10 cellular contexts compared by ENCODE assay signal in genomic region chr2:117980381-117980780, GRCh38. TPM values are rescaled to one million over a fixed set of nuclear protein-coding genes. Genes with fewer than 3 reads are reported as not detected.
DNase-seq lines count a peak whose midpoint lies in the region; TF ChIP-seq lines count a peak whose summit lies in the region.
"Had no signal": no experiment of that assay in that cellular context is flagged by ENCODE, and none has a peak within 500 bp of the region (broad histone marks: within the 10 kb centered on the region; RNA-seq: fewer than 3 reads in every experiment).

No MANE protein-coding gene starts in this region.

- TF ChIP-seq POLR2A in prostate gland (IDR thresholded peaks at IDR 0.05): no peak

- no peaks in the 10 kb centered on the region for H3K4me1 ChIP-seq in prostate gland (replicated peaks)

- intact Hi-C loops in prostate gland (cut with DNase I) (no loop called here), posterior vena cava (cut with DNase I) (loop anchor here in 1 of 2 donors (5.0 kb wide), 1 partner anchor 1247 kb away; no protein-coding TSS in a partner anchor)

- no peak for TF ChIP-seq CTCF in prostate gland (IDR thresholded peaks at IDR 0.05)

- H3K4me3 ChIP-seq in prostate gland: no peak overlapping the region

- H3K36me3 ChIP-seq in prostate gland: no peaks in the 10 kb centered on the region

- no peaks in the 10 kb centered on the region for H3K9me3 ChIP-seq in prostate gland

- DNase-seq in HCEC 1CT (peak; percentile 87), amniotic epithelial cell (ENCODE audit: low read depth) (peak; percentile 89), iris pigment epithelial cell (ENCODE audit: low read depth) (peak; percentile 61), prostate gland (ENCODE audit: low spot score) (no peak), posterior vena cava (ENCODE audit: low spot score) (no peak)
- DNase-seq in activated naive CD4-positive, alpha-beta T cell (lab: John Stamatoyannopoulos, UW): no peak
- DNase-seq: activated CD8-positive, alpha-beta memory T cell treated with anti-CD3 and anti-CD28 coated beads, Interleukin-2, amount 50 U/mL, for 48 hours; erythroblast; NCI-H2081 treated with DMSO at 0.1 percent for 48 hours had no signal

- no peaks in the 10 kb centered on the region for H3K27me3 ChIP-seq in prostate gland (replicated peaks; ENCODE audit: insufficient read depth)

- H3K27ac ChIP-seq in temporal lobe (ENCODE audit: low read depth, low read length): peak overlapping the region; percentile 48
- no peak overlapping the region for H3K27ac ChIP-seq in prostate gland

- WGBS in prostate gland: 88% methylated on average over 4 of the region's 4 CpGs

RNA-seq across cellular contexts. Expression of gene CCDC93, which starts 33.5 kb away (rescaled TPM):
- 27.0 TPM for total RNA-seq in temporal lobe
- 10 to 100 TPM in 1 of 2 donors, 1 to 10 TPM in 1; 9.6 to 39.8 TPM for total RNA-seq in prostate gland
- total RNA-seq in posterior vena cava: 10 to 100 TPM; 24.7 to 28.1 TPM

Comparison
In these comparisons a context has a peak if more than half of its experiments do, and no peak if none do; other contexts are left out.
1. DNase-seq: peak in HCEC 1CT (single experiment), amniotic epithelial cell (single experiment) and iris pigment epithelial cell (single experiment); none in prostate gland (single experiment), activated naive CD4-positive, alpha-beta T cell (0 of 4) and posterior vena cava (single experiment).